ENCODE assay signal across 19 cellular contexts in genomic region chr6:151729829-151730495, GRCh38.
DNase-seq lines count a peak whose midpoint lies in the region; ATAC-seq, FAIRE-seq and TF ChIP-seq lines count a peak whose summit lies in the region.
"Had no signal": no experiment of that assay in that cellular context is flagged by ENCODE, and none has a peak within 500 bp of the region (broad histone marks: within the 10 kb centered on the region; RNA-seq: fewer than 3 reads in every experiment).

No MANE protein-coding gene starts in this region.

- no peak for FAIRE-seq in bronchial epithelial cell (lab: Jason Lieb, UNC)

- H3K27me3 Mint-ChIP-seq in stimulated activated naive B cell treated with anti-CD40 and anti-IgM and Interleukin-4, amounts not matched to agents 10 μg/mL and 1 μg/mL and 100 μg/mL, for 72 hours: no peaks in the 10 kb centered on the region

- peaks cover 2 to 10% of the 10 kb centered on the region in 2 donors for H3K36me3 Mint-ChIP-seq in stimulated activated naive B cell treated with anti-CD40 and anti-IgM and Interleukin-4, amounts not matched to agents 10 μg/mL and 1 μg/mL and 100 μg/mL, for 72 hours
- H3K36me3 Mint-ChIP-seq: CD8-positive, alpha-beta T cell had no signal

- H3K36me3 ChIP-seq in bronchial epithelial cell (ENCODE audit: control insufficient read depth, insufficient read depth, low read length): no peaks in the 10 kb centered on the region
- H3K36me3 ChIP-seq: BE2C had no signal

- DNase-seq in DMS53 (lab: John Stamatoyannopoulos, UW) (peak; percentile 1), DMS53 treated with DMSO at 0.1 percent for 48 hours (lab: John Stamatoyannopoulos, UW; ENCODE audit: unreplicated experiment) (no peak), bronchial epithelial cell (ENCODE audit: low read depth) (peak; percentile 13), AML-193 (lab: John Stamatoyannopoulos, UW) (no peak), NOMO-1 treated with DMSO at 0.1 percent for 48 hours (lab: John Stamatoyannopoulos, UW; ENCODE audit: unreplicated experiment) (no peak), DMS153 (lab: John Stamatoyannopoulos, UW) (no peak)
- no peak for DNase-seq in stimulated activated naive B cell treated with anti-CD40 and anti-IgM and Interleukin-4, amounts not matched to agents 10 μg/mL and 1 μg/mL and 100 μg/mL, for 72 hours
- DNase-seq: BE2C; CD8-positive, alpha-beta T cell; GF-D8; MM.1S; NCI-H1105 treated with DMSO at 0.1 percent for 48 hours; NCI-H1694 treated with DMSO at 0.1 percent for 48 hours; NCI-H2107; NCI-H748 treated with DMSO at 0.1 percent for 48 hours; PC-3; SW 1271 had no signal

- no peaks in the 10 kb centered on the region for H3K27me3 ChIP-seq in bronchial epithelial cell (ENCODE audit: control insufficient read depth, insufficient read depth, low read length)
- H3K27me3 ChIP-seq: BE2C had no signal

- peaks cover 10 to 11% of the 10 kb centered on the region in 2 donors for H3K4me1 Mint-ChIP-seq in stimulated activated naive B cell treated with anti-CD40 and anti-IgM and Interleukin-4, amounts not matched to agents 10 μg/mL and 1 μg/mL and 100 μg/mL, for 72 hours

- H3K27ac Mint-ChIP-seq in stimulated activated naive B cell treated with anti-CD40 and anti-IgM and Interleukin-4, amounts not matched to agents 10 μg/mL and 1 μg/mL and 100 μg/mL, for 72 hours: no peak overlapping the region
- H3K27ac Mint-ChIP-seq: CD8-positive, alpha-beta T cell had no signal

- H3K4me3 ChIP-seq in bronchial epithelial cell (ENCODE audit: low read depth, low read length): no peak overlapping the region

- H3K9me3 Mint-ChIP-seq in stimulated activated naive B cell treated with anti-CD40 and anti-IgM and Interleukin-4, amounts not matched to agents 10 μg/mL and 1 μg/mL and 100 μg/mL, for 72 hours: peaks cover 0 to 1% of the 10 kb centered on the region in 2 donors

- ATAC-seq in HG03520 (IDR thresholded peaks at IDR 0.05; ENCODE audit: unreplicated experiment): peak; percentile 60
- peak; percentile 65 to 67 for ATAC-seq in stimulated activated naive B cell treated with anti-CD40 and anti-IgM and Interleukin-4, amounts not matched to agents 10 μg/mL and 1 μg/mL and 100 μg/mL, for 72 hours (replicated peaks)
- ATAC-seq: CD8-positive, alpha-beta T cell; HCT116; PC-3 had no signal

- no peak overlapping the region for H3K4me3 Mint-ChIP-seq in stimulated activated naive B cell treated with anti-CD40 and anti-IgM and Interleukin-4, amounts not matched to agents 10 μg/mL and 1 μg/mL and 100 μg/mL, for 72 hours
- H3K4me3 Mint-ChIP-seq: CD8-positive, alpha-beta T cell had no signal

- no peak for TF ChIP-seq CTCF in bronchial epithelial cell (IDR thresholded peaks at IDR 0.05; ENCODE audit: insufficient read depth, low read length, severe bottlenecking)

Comparison
In these comparisons a context has a peak if more than half of its experiments do, and no peak if none do; other contexts are left out.
1. DNase-seq: peak in DMS53 (single experiment) and bronchial epithelial cell (single experiment); none in DMS53 treated with DMSO at 0.1 percent for 48 hours (single experiment), stimulated activated naive B cell treated with anti-CD40 and anti-IgM and Interleukin-4, amounts not matched to agents 10 μg/mL and 1 μg/mL and 100 μg/mL, for 72 hours (single experiment), AML-193 (0 of 2), NOMO-1 treated with DMSO at 0.1 percent for 48 hours (single experiment) and DMS153 (single experiment).